10 cellular contexts compared by ENCODE assay signal in the genomic region with DNA sequence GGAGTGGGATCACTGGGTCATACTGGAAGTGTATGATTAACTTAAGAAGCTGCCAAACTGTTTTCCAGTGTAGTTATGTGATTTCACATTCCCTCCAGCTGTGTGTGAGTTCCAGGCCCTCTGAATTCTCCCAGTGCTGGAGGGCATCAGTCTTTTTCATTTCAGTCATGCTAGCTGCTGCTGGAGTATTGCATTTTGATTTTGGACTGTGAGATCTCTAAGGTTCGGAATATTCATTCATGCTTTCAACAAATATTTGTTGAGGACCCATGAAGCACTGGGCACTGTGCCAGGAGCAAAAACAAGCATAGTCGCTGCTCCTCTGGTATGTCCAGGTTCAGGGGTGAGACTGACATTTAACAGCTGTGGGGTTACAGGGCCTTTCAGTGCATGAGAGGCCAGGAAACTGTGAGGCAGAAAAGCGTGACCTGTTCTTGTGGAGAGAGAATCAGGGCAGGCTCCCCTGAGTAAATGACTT.
DNase-seq lines count a peak whose midpoint lies in the region; ATAC-seq and TF ChIP-seq lines count a peak whose summit lies in the region.
"Had no signal": no experiment of that assay in that cellular context is flagged by ENCODE, and none has a peak within 500 bp of the region (broad histone marks: within the 10 kb centered on the region; RNA-seq: fewer than 3 reads in every experiment).

No MANE protein-coding gene starts in this region.

- ATAC-seq in HG02884 (IDR thresholded peaks at IDR 0.05; ENCODE audit: unreplicated experiment) (no peak), HG02885 (IDR thresholded peaks at IDR 0.05; ENCODE audit: poor library complexity, unreplicated experiment) (no peak)
- ATAC-seq: activated CD8-positive, alpha-beta T cell treated with anti-CD3 and anti-CD28 coated beads, Interleukin-2, amount 10 ng/mL, durations not matched to agents 7 days and 5 days had no signal

- no peak for TF ChIP-seq CTCF in epithelial cell of esophagus (IDR thresholded peaks at IDR 0.05; ENCODE audit: insufficient read depth, low read depth, low read length, missing control alignments)

- no peak overlapping the region for H3K4me3 ChIP-seq in epithelial cell of esophagus (ENCODE audit: low read length)

- peak; percentile 60 for DNase-seq in AG08396 (ENCODE audit: low spot score)
- DNase-seq in NCI-H510A (lab: John Stamatoyannopoulos, UW), result peak; percentile 45
- peak; percentile 50 for DNase-seq in epithelial cell of esophagus (ENCODE audit: low read depth)
- DNase-seq in lung microvascular endothelial cell (ENCODE audit: low read depth in 2 of 2), result peak; percentile 45 to 68
- no peak for DNase-seq in DMS 273 treated with DMSO at 0.1 percent for 48 hours (lab: John Stamatoyannopoulos, UW)
- no peak for DNase-seq in midbrain (lab: John Stamatoyannopoulos, UW)
- DNase-seq: activated CD8-positive, alpha-beta T cell treated with anti-CD3 and anti-CD28 coated beads, Interleukin-2, amount 10 ng/mL, durations not matched to agents 7 days and 5 days; MM.1S had no signal

Comparison
In these comparisons a context has a peak if more than half of its experiments do, and no peak if none do; other contexts are left out.
1. DNase-seq: peak in AG08396 (single experiment), NCI-H510A (single experiment), epithelial cell of esophagus (single experiment) and lung microvascular endothelial cell (2 of 2); none in DMS 273 treated with DMSO at 0.1 percent for 48 hours (single experiment) and midbrain (single experiment).